1 cellular context compared by ENCODE assay signal in the genomic region with DNA sequence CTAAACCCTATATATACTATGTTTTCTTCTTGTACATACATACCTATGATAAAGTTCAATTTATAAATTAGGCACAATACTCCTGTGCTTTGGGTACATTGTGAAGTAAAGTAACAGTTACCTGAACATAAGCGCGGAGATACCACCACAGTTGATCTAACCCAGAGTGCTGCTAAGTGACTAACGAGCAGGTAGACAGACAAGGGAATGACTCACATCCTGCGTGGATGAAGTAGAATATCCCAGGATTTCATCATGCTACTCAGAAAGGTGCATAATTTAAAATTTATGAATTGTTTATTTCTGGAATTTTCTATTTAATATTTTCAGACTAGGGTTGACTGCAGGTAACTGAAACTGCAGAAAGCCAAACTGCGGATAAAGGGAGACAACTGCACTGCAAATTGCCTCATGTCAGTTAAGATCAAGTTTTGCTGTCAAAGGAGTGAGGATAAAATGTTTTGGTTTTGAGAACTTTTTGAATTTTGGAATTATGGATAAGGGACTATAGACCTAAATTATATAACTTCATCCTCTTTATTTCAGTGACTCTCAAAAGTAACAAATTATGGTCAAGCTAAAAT.
TF ChIP-seq lines count a peak whose summit lies in the region.

No MANE protein-coding gene starts in this region.

TF ChIP-seq in IMR-90, 13 proteins besides CTCF, POLR2A, EP300 and RAD21 (continued from another document):
- TF ChIP-seq MXI1 (IDR thresholded peaks at IDR 0.05; ENCODE audit: borderline replicate concordance, low read depth, low read length) (no peak), MAFK (IDR thresholded peaks at IDR 0.05; ENCODE audit: low read depth, low read length) (no peak)
- TF ChIP-seq, protein P1, sequence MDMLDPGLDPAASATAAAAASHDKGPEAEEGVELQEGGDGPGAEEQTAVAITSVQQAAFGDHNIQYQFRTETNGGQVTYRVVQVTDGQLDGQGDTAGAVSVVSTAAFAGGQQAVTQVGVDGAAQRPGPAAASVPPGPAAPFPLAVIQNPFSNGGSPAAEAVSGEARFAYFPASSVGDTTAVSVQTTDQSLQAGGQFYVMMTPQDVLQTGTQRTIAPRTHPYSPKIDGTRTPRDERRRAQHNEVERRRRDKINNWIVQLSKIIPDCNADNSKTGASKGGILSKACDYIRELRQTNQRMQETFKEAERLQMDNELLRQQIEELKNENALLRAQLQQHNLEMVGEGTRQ (IDR thresholded peaks at IDR 0.05; ENCODE audit: low read depth, low read length): no peak
TF ChIP-seq in IMR-90: peak in this region for 0.
